In the genomic region with DNA sequence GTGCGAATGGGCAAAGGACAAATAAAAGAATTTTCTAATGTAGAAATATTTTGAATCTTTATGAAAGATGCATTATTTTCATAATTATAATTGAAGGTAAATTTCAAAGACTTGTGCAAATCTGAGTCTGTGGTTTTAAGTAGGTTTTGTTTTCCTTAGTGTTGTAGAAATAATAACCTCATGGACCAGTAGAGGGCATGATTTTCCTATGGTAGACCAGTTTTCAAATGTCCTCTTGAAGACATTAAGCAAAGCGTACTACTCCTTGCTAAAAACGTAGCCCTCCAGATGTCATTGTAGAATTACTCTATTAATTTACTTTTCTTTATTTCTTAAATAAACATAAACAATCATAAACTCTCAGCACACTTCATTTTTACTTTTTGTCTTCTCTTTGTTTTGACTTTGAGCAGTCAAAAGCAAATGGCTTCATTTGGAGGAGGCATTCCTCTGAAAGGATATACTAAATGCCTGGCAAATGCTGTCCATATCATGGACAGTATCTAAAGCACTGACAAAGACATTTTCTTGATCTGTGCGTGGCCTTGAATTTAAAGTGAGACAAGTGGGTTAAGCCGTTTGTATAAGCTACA, we compare ENCODE assay signal across 9 cellular contexts.
DNase-seq lines count a peak whose midpoint lies in the region; ATAC-seq and TF ChIP-seq lines count a peak whose summit lies in the region.
"Had no signal": no experiment of that assay in that cellular context is flagged by ENCODE, and none has a peak within 500 bp of the region (broad histone marks: within the 10 kb centered on the region; RNA-seq: fewer than 3 reads in every experiment).

No MANE protein-coding gene starts in this region.

- no peaks in the 10 kb centered on the region for H3K27me3 Mint-ChIP-seq in activated CD4-positive, alpha-beta T cell treated with anti-CD3 and anti-CD28 coated beads for 36 hours

- H3K9me3 ChIP-seq in Panc1 (ENCODE audit: control insufficient read depth, insufficient read depth, low read depth, low read length): no peaks in the 10 kb centered on the region

- H3K4me3 ChIP-seq in HL-60 (replicated peaks; ENCODE audit: insufficient read depth, low read length) (no peak overlapping the region), Panc1 (ENCODE audit: low read depth in 2 of 2, low read length in 2 of 2) (no peak overlapping the region), retinal pigment epithelial cell (ENCODE audit: low read length) (no peak overlapping the region)

- POLR2A ChIA-PET in activated CD4-positive, alpha-beta T cell treated with anti-CD3 and anti-CD28 coated beads for 36 hours (lab: Charles Lee): no interaction called here
- POLR2A ChIA-PET in Panc1 (lab: Charles Lee): no interaction called here

- no peak overlapping the region for H3K27ac Mint-ChIP-seq in activated CD4-positive, alpha-beta T cell treated with anti-CD3 and anti-CD28 coated beads for 36 hours
- H3K27ac Mint-ChIP-seq: activated naive CD8-positive, alpha-beta T cell treated with anti-CD3 and anti-CD28 coated beads, Interleukin-2, amount 10 ng/mL, durations not matched to agents 7 days and 5 days had no signal

- no TSS peak for BruUV-seq in Panc1 (replicated peaks; lab: Mats Ljungman, UMichigan)

- CTCF ChIA-PET in activated CD4-positive, alpha-beta T cell treated with anti-CD3 and anti-CD28 coated beads for 36 hours (lab: Charles Lee): interaction anchor here (0.7 to 2.3 kb wide), 7 partner anchors 8 to 215 kb away, joined by 3 to 10 read pairs (median 3); no protein-coding TSS in a partner anchor
- CTCF ChIA-PET in Panc1 (lab: Charles Lee): no interaction called here

- no peaks in the 10 kb centered on the region for H3K4me1 ChIP-seq in Panc1 (ENCODE audit: control insufficient read depth, insufficient read depth, low read length)

- peaks cover 24% of the 10 kb centered on the region for H3K4me1 Mint-ChIP-seq in activated CD4-positive, alpha-beta T cell treated with anti-CD3 and anti-CD28 coated beads for 36 hours

- TF ChIP-seq POLR2A in erythroblast (IDR thresholded peaks at IDR 0.05; ENCODE audit: low read length): no peak

- H3K36me3 ChIP-seq in Panc1 (ENCODE audit: control insufficient read depth, insufficient read depth, low read length): no peaks in the 10 kb centered on the region

- intact Hi-C loops in activated CD4-positive, alpha-beta T cell treated with anti-CD3 and anti-CD28 coated beads for 36 hours (cut with DNase I, micrococcal nuclease): loop anchor here (2.0 to 10.0 kb wide), 4 partner anchors 114 to 918 kb away; a partner anchor contains a TSS
- intact Hi-C loops in Panc1 (cut with micrococcal nuclease; ENCODE audit: unreplicated experiment): loop anchor here (10.0 kb wide), 2 partner anchors 118 to 162 kb away; no protein-coding TSS in a partner anchor

- DNase-seq in activated CD4-positive, alpha-beta T cell treated with anti-CD3 and anti-CD28 coated beads for 36 hours: no peak
- DNase-seq in activated CD4-positive, alpha-beta T cell treated with anti-CD3 and anti-CD28 coated beads for 4 hours: no peak
- peak in 1 of 2 experiments; percentile 21 for DNase-seq in HL-60 (ENCODE audit: low read depth in 1 of 2, low spot score in 1 of 2)
- DNase-seq in Panc1 (ENCODE audit: low read depth, low spot score): peak; percentile 42
- peak; percentile 20 to 60 for DNase-seq in erythroblast (lab: John Stamatoyannopoulos, UW)
- peak; percentile 7 for DNase-seq in retinal pigment epithelial cell (ENCODE audit: low read depth)
- DNase-seq in effector CD8-positive, alpha-beta T cell (lab: John Stamatoyannopoulos, UW): no peak
- DNase-seq: activated naive CD8-positive, alpha-beta T cell treated with anti-CD3 and anti-CD28 coated beads, Interleukin-2, amount 10 ng/mL, durations not matched to agents 7 days and 5 days had no signal

- TF ChIP-seq CTCF in HL-60 (IDR thresholded peaks at IDR 0.05; ENCODE audit: insufficient read depth, low read length) (peak; percentile 13), Panc1 (IDR thresholded peaks at IDR 0.05) (peak; percentile 69; the same call in 1 of the 2 replicates), retinal pigment epithelial cell (conservative IDR thresholded peaks at IDR 0.05; ENCODE audit: low read depth, low read length) (peak; percentile 57)

- no peaks in the 10 kb centered on the region for H3K9me3 Mint-ChIP-seq in activated CD4-positive, alpha-beta T cell treated with anti-CD3 and anti-CD28 coated beads for 36 hours (ENCODE audit: low read depth)
- H3K9me3 Mint-ChIP-seq: activated naive CD8-positive, alpha-beta T cell treated with anti-CD3 and anti-CD28 coated beads, Interleukin-2, amount 10 ng/mL, durations not matched to agents 7 days and 5 days had no signal

- H3K36me3 Mint-ChIP-seq in activated CD4-positive, alpha-beta T cell treated with anti-CD3 and anti-CD28 coated beads for 36 hours (ENCODE audit: low read depth): no peaks in the 10 kb centered on the region
- H3K36me3 Mint-ChIP-seq: activated naive CD8-positive, alpha-beta T cell treated with anti-CD3 and anti-CD28 coated beads, Interleukin-2, amount 10 ng/mL, durations not matched to agents 7 days and 5 days had no signal

- H3K27me3 ChIP-seq in HL-60 (ENCODE audit: insufficient read depth, poor library complexity, severe bottlenecking) (peaks cover 2% of the 10 kb centered on the region), Panc1 (ENCODE audit: control insufficient read depth, insufficient read depth, low read length) (peaks cover 2% of the 10 kb centered on the region; the same call in 1 of the 2 replicates)

- peak; percentile 47 for ATAC-seq in activated CD4-positive, alpha-beta T cell treated with anti-CD3 and anti-CD28 coated beads for 36 hours
- ATAC-seq in Panc1 (peak; percentile 66; the same call in 1 of the 2 replicates), GM21619 (IDR thresholded peaks at IDR 0.05; ENCODE audit: unreplicated experiment) (no peak)

- no peak overlapping the region for H3K27ac ChIP-seq in HL-60 (replicated peaks)
- no peak overlapping the region for H3K27ac ChIP-seq in Panc1 (ENCODE audit: low read length)

- in situ Hi-C loops in Panc1 (cut with HindIII; ENCODE audit: low pct_unique_long_range_greater_than_20kb, low sequenced_read_pairs): no loop called here

- H3K4me3 Mint-ChIP-seq in activated CD4-positive, alpha-beta T cell treated with anti-CD3 and anti-CD28 coated beads for 36 hours: no peak overlapping the region
- H3K4me3 Mint-ChIP-seq: activated naive CD8-positive, alpha-beta T cell treated with anti-CD3 and anti-CD28 coated beads, Interleukin-2, amount 10 ng/mL, durations not matched to agents 7 days and 5 days had no signal

Comparison
In these comparisons a context has a peak if more than half of its experiments do, and no peak if none do; other contexts are left out.
1. DNase-seq: peak in Panc1 (single experiment), erythroblast (2 of 2) and retinal pigment epithelial cell (single experiment); none in activated CD4-positive, alpha-beta T cell treated with anti-CD3 and anti-CD28 coated beads for 36 hours (single experiment), activated CD4-positive, alpha-beta T cell treated with anti-CD3 and anti-CD28 coated beads for 4 hours (0 of 2) and effector CD8-positive, alpha-beta T cell (single experiment).
2. CTCF ChIP-seq: peak in every context shown above with its lines; median percentile 69 in Panc1; 57 in retinal pigment epithelial cell; 13 in HL-60.